In the genomic region with DNA sequence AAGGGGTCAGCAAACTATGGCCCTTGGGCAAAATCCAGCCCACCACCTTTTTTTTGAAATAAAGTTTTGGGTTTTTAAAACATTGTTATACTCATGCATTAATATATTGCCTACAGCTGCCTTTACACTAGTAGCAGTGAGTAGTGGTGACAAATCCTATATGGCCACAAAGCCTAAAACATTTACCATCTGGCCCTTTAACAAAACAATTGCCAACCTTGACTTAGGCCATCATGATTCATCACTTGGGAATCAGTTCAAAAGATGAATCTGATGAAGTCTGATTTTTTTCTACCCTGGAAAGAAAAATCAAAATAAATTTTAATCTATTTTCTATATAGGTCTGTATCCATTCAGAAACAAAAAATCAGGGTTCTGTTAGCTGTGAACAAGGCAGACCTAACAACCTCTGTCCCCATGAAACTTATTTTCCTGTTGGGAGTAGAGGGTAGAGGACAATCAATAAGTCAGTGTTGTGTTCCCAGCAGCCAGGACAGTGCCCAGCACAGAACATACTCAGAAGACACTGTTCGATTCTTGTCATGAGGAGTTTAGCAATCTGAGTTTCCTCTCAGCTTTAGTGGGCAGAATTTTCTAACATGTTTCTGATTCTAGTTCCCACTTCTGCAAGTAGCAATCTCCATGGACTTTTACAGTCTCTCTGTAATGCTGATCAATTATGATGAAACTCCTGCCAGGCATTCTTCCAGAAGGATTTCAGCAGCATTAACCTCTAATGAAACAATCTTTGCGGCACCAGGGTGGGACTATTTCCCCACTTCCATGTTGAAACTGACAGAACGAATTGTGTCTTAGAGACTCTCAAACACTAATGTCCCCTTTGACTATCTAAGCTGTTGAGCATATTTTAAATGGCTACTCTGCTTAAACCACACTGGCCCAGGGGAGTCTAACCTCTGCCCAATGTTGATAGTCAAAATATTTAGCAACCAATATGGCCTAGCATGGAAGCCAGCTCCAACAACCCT, we compare ENCODE assay signal across 16 cellular contexts.
A peak's percentile ranks its signal among the peaks of the same experiment; 100 is the strongest.
DNase-seq lines count a peak whose midpoint lies in the region; ATAC-seq and TF ChIP-seq lines count a peak whose summit lies in the region.
"Had no signal": no experiment of that assay in that cellular context is flagged by ENCODE, and none has a peak within 500 bp of the region (broad histone marks: within the 10 kb centered on the region; RNA-seq: fewer than 3 reads in every experiment).

No MANE protein-coding gene starts in this region.

- peak; percentile 80 for DNase-seq in HS-5 (ENCODE audit: low read depth)
- no peak for DNase-seq in body of pancreas
- DNase-seq in islet precursor cell: peak; percentile 13
- no peak for DNase-seq in pons (ENCODE audit: low spot score)
- DNase-seq: amniotic stem cell, DMS53, hypothalamus, NCI-H187, ovary, SW 1271 had no signal

- peak overlapping the region; percentile 39 for H3K4me3 ChIP-seq in ACC112 (ENCODE audit: low read depth, low read length)
- H3K4me3 ChIP-seq in body of pancreas: no peak overlapping the region
- H3K4me3 ChIP-seq: K562, ovary had no signal

- ATAC-seq in body of pancreas (peak; percentile 18), GM21529 (IDR thresholded peaks at IDR 0.05; ENCODE audit: unreplicated experiment) (no peak), GM18870 (IDR thresholded peaks at IDR 0.05; ENCODE audit: unreplicated experiment) (no peak), GM18520 (IDR thresholded peaks at IDR 0.05; ENCODE audit: unreplicated experiment) (no peak)
- ATAC-seq: activated CD4-positive, CD25-positive, alpha-beta regulatory T cell treated with anti-CD3 and anti-CD28 coated beads, Interleukin-2, amount 50 U/mL, for 24 hours; K562 had no signal

- no peak for TF ChIP-seq CTCF in body of pancreas (IDR thresholded peaks at IDR 0.05)

- H3K27me3 ChIP-seq in ACC112 (ENCODE audit: insufficient read depth, low read length) (no peaks in the 10 kb centered on the region), body of pancreas (no peaks in the 10 kb centered on the region)
- H3K27me3 ChIP-seq: ovary had no signal

- peak overlapping the region; percentile 30 for H2AFZ ChIP-seq in ACC112 (ENCODE audit: low read length, unreplicated experiment)

- peaks cover 11% of the 10 kb centered on the region for H3K4me1 ChIP-seq in ACC112 (ENCODE audit: control insufficient read depth, insufficient read depth, low read length, unreplicated experiment)
- H3K4me1 ChIP-seq in body of pancreas: no peaks in the 10 kb centered on the region

- no peak for TF ChIP-seq POLR2A in body of pancreas (IDR thresholded peaks at IDR 0.05)

- WGBS in body of pancreas, 2 donors: 48 to 64% methylated on average over 3 of the region's 3 CpGs

- H3K79me2 ChIP-seq in ACC112 (ENCODE audit: control insufficient read depth, insufficient read depth, low read length, unreplicated experiment): no peaks in the 10 kb centered on the region

- H3K27ac ChIP-seq in ACC112 (ENCODE audit: low read depth, low read length): peak overlapping the region; percentile 88
- H3K27ac ChIP-seq in body of pancreas: no peak overlapping the region
- H3K27ac ChIP-seq: ovary had no signal

- H3K36me3 ChIP-seq in ACC112 (ENCODE audit: insufficient read depth, low read length): 0 out of 2 replicates have a peak, but pooled peaks cover 2% of the 10 kb centered on the region
- H3K36me3 ChIP-seq in body of pancreas (replicated peaks in 1 of 2; ENCODE audit: insufficient read depth in 1 of 2, low read depth in 2 of 2): no peaks in the 10 kb centered on the region
- H3K36me3 ChIP-seq: ovary had no signal

- H3K9me3 ChIP-seq in body of pancreas: no peaks in the 10 kb centered on the region
- H3K9me3 ChIP-seq: ovary had no signal

- intact Hi-C loops in body of pancreas (cut with DNase I): no loop called here

Comparison
In these comparisons a context has a peak if more than half of its experiments do, and no peak if none do; other contexts are left out.
1. DNase-seq: peak in HS-5 (single experiment) and islet precursor cell (single experiment); none in body of pancreas (0 of 4) and pons (single experiment).